Comparison of ENCODE assay signal across 9 cellular contexts in the genomic region with DNA sequence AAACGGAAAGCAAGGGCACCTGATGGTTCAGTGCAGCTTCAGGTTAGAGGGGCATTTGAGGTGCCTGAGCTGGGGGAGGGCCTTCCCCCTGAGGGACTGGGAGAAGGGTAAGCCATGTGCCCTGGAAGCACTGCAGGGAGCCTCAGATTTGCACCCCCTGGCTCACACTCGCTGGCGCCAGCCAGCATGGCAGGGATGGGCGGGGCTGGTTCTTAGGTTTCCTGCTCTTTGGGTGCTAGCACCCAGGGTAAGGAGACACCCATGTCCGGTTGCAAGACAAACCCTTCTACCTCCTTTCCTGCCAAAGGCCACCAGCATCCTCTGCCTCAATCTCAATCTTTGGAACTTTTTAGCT. TPM values are rescaled to one million over a fixed set of nuclear protein-coding genes. Genes with fewer than 3 reads are reported as not detected.
A peak's percentile ranks its signal among the peaks of the same experiment; 100 is the strongest.
DNase-seq lines count a peak whose midpoint lies in the region; ATAC-seq, FAIRE-seq and TF ChIP-seq lines count a peak whose summit lies in the region.
"Had no signal": no experiment of that assay in that cellular context is flagged by ENCODE, and none has a peak within 500 bp of the region (broad histone marks: within the 10 kb centered on the region; RNA-seq: fewer than 3 reads in every experiment).

No MANE protein-coding gene starts in this region.

- peaks cover 0 to 42% (median 27%) of the 10 kb centered on the region in 4 donors for H3K4me1 ChIP-seq in tibial nerve
- H3K4me1 ChIP-seq: foreskin keratinocyte had no signal

- peak; percentile 19 for TF ChIP-seq POLR2A in GM18526 (IDR thresholded peaks at IDR 0.05; ENCODE audit: extremely low read depth, insufficient read length)
- no peak for TF ChIP-seq POLR2A in tibial nerve (IDR thresholded peaks at IDR 0.05)

- H3K9me3 Mint-ChIP-seq in T-cell, result no peaks in the 10 kb centered on the region

- peaks cover 0 to 43% (median 2%) of the 10 kb centered on the region in 3 donors for H3K36me3 ChIP-seq in tibial nerve

- peak; percentile 9 to 16 (median 14) for ATAC-seq in T-cell (replicated peaks in 1 of 4)
- ATAC-seq in HG02678 (IDR thresholded peaks at IDR 0.05; ENCODE audit: unreplicated experiment), result no peak
- ATAC-seq in GM19467 (IDR thresholded peaks at IDR 0.05; ENCODE audit: unreplicated experiment), result no peak
- ATAC-seq: foreskin keratinocyte had no signal

- H3K4me3 ChIP-seq in tibial nerve, result peak overlapping the region in 1 of 4 donors; percentile 21

- H3K4me3 Mint-ChIP-seq in T-cell, result peak overlapping the region; percentile 88 to 93 (median 93)

- POLR2A ChIA-PET in T-cell (lab: Charles Lee), result interaction anchor here (0.6 to 1.3 kb wide), 5 partner anchors 8 to 349 kb away, joined by 3 to 4 read pairs (median 3); a partner anchor contains a TSS

- TF ChIP-seq EP300 in tibial nerve (IDR thresholded peaks at IDR 0.05), result no peak

- DNase-seq in T-cell (peak in 32 of 34 experiments; percentile 46 to 76 (median 60)), caudate nucleus (lab: John Stamatoyannopoulos, UW) (peak in 5 of 61 donors; percentile 29 to 45 (median 41)), tibial nerve (ENCODE audit: low spot score in 2 of 2) (no peak), RCC 7860 (ENCODE audit: low spot score) (no peak)
- DNase-seq in stimulated activated CD4-positive, alpha-beta T cell treated with anti-CD3 and anti-CD28 coated beads, Interleukin-4, amount 100 ng/mL, for 4 hours, result peak; percentile 44 to 57
- DNase-seq: foreskin keratinocyte had no signal

- no peak for FAIRE-seq in RCC 7860 (lab: Jason Lieb, UNC)

- H3K27ac Mint-ChIP-seq in T-cell, result peak overlapping the region; percentile 97 to 99

- no peaks in the 10 kb centered on the region for H3K27me3 ChIP-seq in tibial nerve

- H3K36me3 Mint-ChIP-seq in T-cell, result peaks cover 27% of the 10 kb centered on the region

- H3K9me3 ChIP-seq in tibial nerve, result no peaks in the 10 kb centered on the region

- peak overlapping the region; percentile 21 for H3K27ac ChIP-seq in caudate nucleus (ENCODE audit: low read depth, low read length)
- peak overlapping the region in 2 of 4 donors; percentile 90 to 97 for H3K27ac ChIP-seq in tibial nerve
- H3K27ac ChIP-seq: foreskin keratinocyte had no signal

- no peak for TF ChIP-seq CTCF in tibial nerve (IDR thresholded peaks at IDR 0.05)

- 82 to 85% methylated on average over 5 of the region's 5 CpGs for WGBS in tibial nerve, 2 donors

- CTCF ChIA-PET in T-cell (lab: Charles Lee), result interaction anchor here (0.6 to 3.4 kb wide), 4 partner anchors 8 to 132 kb away, joined by 3 to 20 read pairs (median 6); a partner anchor contains a TSS

- H3K4me1 Mint-ChIP-seq in T-cell, result peaks cover 61 to 69% (median 68%) of the 10 kb centered on the region in 3 donors

- H3K27me3 Mint-ChIP-seq in T-cell, result no peaks in the 10 kb centered on the region

RNA-seq across cellular contexts. Expression of a gene that starts 2.3 kb away (rescaled TPM):
- 100 to 1,000 TPM; 534 to 851 (median 767) TPM for total RNA-seq in T-cell
- 10 to 100 TPM in 3 of 4 donors, 1 to 10 TPM in 1; 7.5 to 40.2 (median 25.2) TPM for total RNA-seq in tibial nerve

RNA-seq across cellular contexts. Expression of a gene that starts 39.4 kb away (rescaled TPM):
- total RNA-seq in T-cell, result 10 to 100 TPM; 46.9 to 58.8 (median 48.6) TPM
- total RNA-seq in tibial nerve, result 10 to 100 TPM; 38.0 to 45.8 (median 43.2) TPM

Comparison
In these comparisons a context has a peak if more than half of its experiments do, and no peak if none do; other contexts are left out.
1. ATAC-seq: peak in T-cell (4 of 4); none in HG02678 (single experiment) and GM19467 (single experiment).
2. DNase-seq: peak in T-cell (32 of 34) and stimulated activated CD4-positive, alpha-beta T cell treated with anti-CD3 and anti-CD28 coated beads, Interleukin-4, amount 100 ng/mL, for 4 hours (2 of 2); none in tibial nerve (0 of 2) and RCC 7860 (single experiment).
3. RNA of a gene that starts 2.3 kb away (total RNA-seq): 534 to 851 TPM in T-cell; 7.5 to 40.2 TPM in tibial nerve; every median in the first group is over 10 times any median in the second.